In genomic region chr9:77514886-77515711, GRCh38 we compare ENCODE assay signal across 10 cellular contexts.
DNase-seq lines count a peak whose midpoint lies in the region; ATAC-seq and TF ChIP-seq lines count a peak whose summit lies in the region.
"Had no signal": no experiment of that assay in that cellular context is flagged by ENCODE, and none has a peak within 500 bp of the region (broad histone marks: within the 10 kb centered on the region; RNA-seq: fewer than 3 reads in every experiment).

No MANE protein-coding gene starts in this region.

- H3K9ac ChIP-seq in BLaER1 (peak overlapping the region; percentile 56), fibroblast of lung (ENCODE audit: insufficient read depth, low read length) (no peak overlapping the region)

- H3K9me3 Mint-ChIP-seq in nephron = peaks cover 3% of the 10 kb centered on the region
- H3K9me3 Mint-ChIP-seq: naive B cell had no signal

- no peaks in the 10 kb centered on the region for H3K27me3 Mint-ChIP-seq in nephron (ENCODE audit: low read depth)

- H3K4me2 ChIP-seq in BLaER1 (peak overlapping the region; percentile 89), fibroblast of lung (ENCODE audit: extremely low read depth, insufficient read depth, low read length) (no peak overlapping the region)

- no peak overlapping the region for H2AFZ ChIP-seq in fibroblast of lung (ENCODE audit: low read length)

- no peak overlapping the region for H3K4me3 Mint-ChIP-seq in nephron
- H3K4me3 Mint-ChIP-seq: naive B cell had no signal

- H3K27me3 ChIP-seq in BLaER1 = no peaks in the 10 kb centered on the region
- no peaks in the 10 kb centered on the region for H3K27me3 ChIP-seq in SJSA1 (replicated peaks)
- no peaks in the 10 kb centered on the region for H3K27me3 ChIP-seq in fibroblast of lung (ENCODE audit: control insufficient read depth, insufficient read depth, low read length)
- no peaks in the 10 kb centered on the region for H3K27me3 ChIP-seq in WERI-Rb-1 (ENCODE audit: insufficient read depth, low read depth, severe bottlenecking)

- DNase-seq in SJSA1 (ENCODE audit: low read depth in 1 of 2, low spot score in 2 of 2) (peak in 1 of 2 experiments; percentile 61), fibroblast of lung (ENCODE audit: low read depth in 2 of 2) (peak; percentile 17 to 91), germinal center (ENCODE audit: low spot score) (no peak), WERI-Rb-1 (no peak)
- DNase-seq: naive B cell, NCI-H748 treated with DMSO at 0.1 percent for 48 hours had no signal

- H3K36me3 ChIP-seq in BLaER1 (no peaks in the 10 kb centered on the region), SJSA1 (no peaks in the 10 kb centered on the region), fibroblast of lung (ENCODE audit: control insufficient read depth, insufficient read depth, low read length) (no peaks in the 10 kb centered on the region), WERI-Rb-1 (no peaks in the 10 kb centered on the region)

- H3K36me3 Mint-ChIP-seq in nephron (ENCODE audit: low read depth) = no peaks in the 10 kb centered on the region
- H3K36me3 Mint-ChIP-seq: naive B cell had no signal

- H3K9me3 ChIP-seq in BLaER1 = 0 out of 2 replicates have a peak, but pooled peaks cover 2% of the 10 kb centered on the region
- H3K9me3 ChIP-seq in SJSA1 (replicated peaks) = no peaks in the 10 kb centered on the region
- no peaks in the 10 kb centered on the region for H3K9me3 ChIP-seq in fibroblast of lung (ENCODE audit: control insufficient read depth, insufficient read depth, low read depth, low read length)
- H3K9me3 ChIP-seq in WERI-Rb-1 (ENCODE audit: severe bottlenecking) = peaks cover 2% of the 10 kb centered on the region

- peaks cover 34% of the 10 kb centered on the region for H3K4me1 Mint-ChIP-seq in nephron
- H3K4me1 Mint-ChIP-seq: naive B cell had no signal

- no peaks in the 10 kb centered on the region for H3K79me2 ChIP-seq in fibroblast of lung (ENCODE audit: control insufficient read depth, insufficient read depth, low read length)

- no peaks in the 10 kb centered on the region for H4K20me1 ChIP-seq in BLaER1
- H4K20me1 ChIP-seq in fibroblast of lung (ENCODE audit: control insufficient read depth, extremely low read depth, insufficient read depth, low read length) = no peaks in the 10 kb centered on the region

- no peak for TF ChIP-seq CTCF in fibroblast of lung (conservative IDR thresholded peaks at IDR 0.05 in 1 of 2, IDR thresholded peaks at IDR 0.05 in 1 of 2; ENCODE audit: low read depth in 1 of 2, low read length in 2 of 2)
- TF ChIP-seq CTCF in nephron (IDR thresholded peaks at IDR 0.05; ENCODE audit: unreplicated experiment in 3 of 3) = no peak
- no peak for TF ChIP-seq CTCF in WERI-Rb-1 (IDR thresholded peaks at IDR 0.05; ENCODE audit: low read depth, low read length)

- no peak for ATAC-seq in HG02759 (IDR thresholded peaks at IDR 0.05; ENCODE audit: unreplicated experiment)
- no peak for ATAC-seq in GM21515 (IDR thresholded peaks at IDR 0.05; ENCODE audit: unreplicated experiment)

- H3K4me1 ChIP-seq in BLaER1 (peaks cover 32% of the 10 kb centered on the region), SJSA1 (replicated peaks) (peaks cover 11% of the 10 kb centered on the region), fibroblast of lung (ENCODE audit: control insufficient read depth, extremely low read depth, insufficient read depth, low read length) (no peaks in the 10 kb centered on the region)

- H3K27ac Mint-ChIP-seq in nephron = peak overlapping the region; percentile 23 to 82 (median 44)

- peak overlapping the region; percentile 38; the same call in 1 of the 2 replicates for H3K4me3 ChIP-seq in BLaER1
- H3K4me3 ChIP-seq in SJSA1 = no peak overlapping the region
- H3K4me3 ChIP-seq in fibroblast of lung (replicated peaks in 1 of 4; ENCODE audit: control extremely low read depth in 1 of 4, insufficient read depth in 1 of 4, low read depth in 3 of 4, low read length in 4 of 4) = no peak overlapping the region
- no peak overlapping the region for H3K4me3 ChIP-seq in WERI-Rb-1 (ENCODE audit: low read depth, low read length)

- H3K27ac ChIP-seq in BLaER1 (peak overlapping the region; percentile 71), SJSA1 (peak overlapping the region; percentile 23), fibroblast of lung (ENCODE audit: insufficient read depth, low read length) (no peak overlapping the region), WERI-Rb-1 (no peak overlapping the region)

Comparison
In these comparisons a context has a peak if more than half of its experiments do, and no peak if none do; other contexts are left out.
1. H3K27ac ChIP-seq: peak in BLaER1 (single experiment) and SJSA1 (single experiment); none in fibroblast of lung (single experiment) and WERI-Rb-1 (single experiment).
2. DNase-seq: peak in fibroblast of lung (2 of 2); none in germinal center (single experiment) and WERI-Rb-1 (single experiment).